In genomic region chr6:20173833-20174796, GRCh38 we compare ENCODE assay signal across 9 cellular contexts. TPM values are rescaled to one million over a fixed set of nuclear protein-coding genes. Genes with fewer than 3 reads are reported as not detected.
DNase-seq lines count a peak whose midpoint lies in the region; ATAC-seq and TF ChIP-seq lines count a peak whose summit lies in the region.
"Had no signal": no experiment of that assay in that cellular context is flagged by ENCODE, and none has a peak within 500 bp of the region (broad histone marks: within the 10 kb centered on the region; RNA-seq: fewer than 3 reads in every experiment).

No MANE protein-coding gene starts in this region.

- no peaks in the 10 kb centered on the region for H3K27me3 Mint-ChIP-seq in glutamatergic neuron (ENCODE audit: unreplicated experiment)

- H3K27ac ChIP-seq in foreskin keratinocyte = no peak overlapping the region
- peak overlapping the region in 1 of 4 donors; percentile 9 for H3K27ac ChIP-seq in sigmoid colon

- H3K36me3 Mint-ChIP-seq in glutamatergic neuron (ENCODE audit: unreplicated experiment) = no peaks in the 10 kb centered on the region

- H3K27me3 ChIP-seq in foreskin keratinocyte (no peaks in the 10 kb centered on the region), HAP-1 (ENCODE audit: low read depth) (no peaks in the 10 kb centered on the region), sigmoid colon (no peaks in the 10 kb centered on the region)

- no peaks in the 10 kb centered on the region for H3K9me3 ChIP-seq in HAP-1
- no peaks in the 10 kb centered on the region for H3K9me3 ChIP-seq in sigmoid colon

- ATAC-seq in GM18505 (IDR thresholded peaks at IDR 0.05; ENCODE audit: unreplicated experiment) (peak; percentile 84), GM21717 (IDR thresholded peaks at IDR 0.05; ENCODE audit: unreplicated experiment) (peak; percentile 57), foreskin keratinocyte (peak; percentile 53)

- H3K4me3 ChIP-seq in HAP-1 (no peak overlapping the region), sigmoid colon (no peak overlapping the region)

- no peaks in the 10 kb centered on the region for H3K4me1 Mint-ChIP-seq in glutamatergic neuron (ENCODE audit: low read depth, unreplicated experiment)

- no peak for TF ChIP-seq EP300 in sigmoid colon (IDR thresholded peaks at IDR 0.05)

- H3K27ac Mint-ChIP-seq in glutamatergic neuron (ENCODE audit: unreplicated experiment) = no peak overlapping the region

- H3K36me3 ChIP-seq in HAP-1 (replicated peaks) (no peaks in the 10 kb centered on the region), sigmoid colon (peaks cover 0 to under 1% (median 0%) of the 10 kb centered on the region in 4 donors)

- no peaks in the 10 kb centered on the region for H3K9me3 Mint-ChIP-seq in glutamatergic neuron (ENCODE audit: unreplicated experiment)

- TF ChIP-seq POLR2A in GM18505 (IDR thresholded peaks at IDR 0.05; ENCODE audit: borderline replicate concordance, extremely low read depth, insufficient read depth, insufficient read length) (no peak), sigmoid colon (IDR thresholded peaks at IDR 0.05) (no peak)

- 54 to 74% methylated on average over 13 of the region's 13 CpGs for WGBS in sigmoid colon, 2 donors

- TF ChIP-seq CTCF in foreskin keratinocyte (conservative IDR thresholded peaks at IDR 0.05) (no peak), glutamatergic neuron (IDR thresholded peaks at IDR 0.05; ENCODE audit: partially characterized antibody, unreplicated experiment) (no peak), sigmoid colon (IDR thresholded peaks at IDR 0.05) (no peak)

- no peak overlapping the region for H3K4me3 Mint-ChIP-seq in glutamatergic neuron (ENCODE audit: unreplicated experiment)

- in situ Hi-C loops in HAP-1 (cut with MboI; ENCODE audit: low sequenced_read_pairs) = no loop called here

- DNase-seq in M059J (ENCODE audit: low read depth) (peak; percentile 39), foreskin keratinocyte (no peak), glutamatergic neuron (no peak), COR-L47 (lab: John Stamatoyannopoulos, UW) (no peak), HAP-1 (ENCODE audit: low spot score in 2 of 2) (no peak), sigmoid colon (no peak)
- DNase-seq: T1000 had no signal

- H3K4me1 ChIP-seq in foreskin keratinocyte (no peaks in the 10 kb centered on the region), HAP-1 (no peaks in the 10 kb centered on the region), sigmoid colon (peaks cover 0 to 26% (median 10%) of the 10 kb centered on the region in 4 donors)

- intact Hi-C loops in sigmoid colon (cut with DNase I) = no loop called here

RNA-seq across cellular contexts. Expression of gene MBOAT1, which starts 38.2 kb away (rescaled TPM):
- total RNA-seq in M059J (2014; rRNA removed; shearing (Covaris generic)) = 26.4 and 32.3 TPM in 2 replicates
- total RNA-seq in foreskin keratinocyte (11.2 and 13.8 TPM in 2 replicates), glutamatergic neuron (ENCODE audit: unreplicated experiment) (not detected), sigmoid colon (10 to 100 TPM in 3 of 4 donors, 1 to 10 TPM in 1; 6.9 to 15.6 (median 11.0) TPM)
- polyA plus RNA-seq in foreskin keratinocyte (2.0 and 2.3 TPM in 2 replicates), sigmoid colon (10 to 100 TPM in 1 of 3 donors, 1 to 10 TPM in 2; 2.4 to 16.6 (median 3.5) TPM)
